ENCODE assay signal across 16 cellular contexts in the genomic region with DNA sequence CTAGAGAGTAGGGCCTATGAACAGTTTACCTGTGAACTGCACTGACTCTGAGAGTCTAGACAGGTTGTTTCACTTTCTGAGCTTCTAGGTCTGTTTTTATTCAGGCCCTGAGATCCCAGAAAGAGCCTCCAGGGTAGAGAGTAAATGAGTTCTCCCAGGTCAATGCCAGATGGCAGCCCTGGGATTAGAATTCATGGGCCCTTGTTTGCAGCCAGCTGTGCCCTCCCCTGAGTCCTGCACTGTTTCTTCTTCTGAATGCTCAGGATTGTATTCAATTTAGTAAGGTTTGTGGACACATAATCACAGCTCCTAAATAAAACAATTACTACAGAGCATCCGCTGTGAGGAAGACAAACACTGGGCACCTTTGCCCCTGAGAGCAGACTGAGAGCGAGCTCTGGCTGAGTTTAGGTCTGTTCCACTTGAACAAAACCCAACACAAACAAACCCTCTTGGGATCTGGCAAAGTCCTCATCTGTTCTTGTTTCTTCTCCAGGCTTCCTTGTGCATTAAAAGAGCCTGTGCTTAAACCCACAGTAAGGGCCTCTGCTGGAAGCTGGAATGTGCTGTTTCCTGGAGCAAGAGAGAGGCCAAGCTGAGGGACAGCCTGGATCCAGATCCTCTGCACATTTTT. TPM values are rescaled to one million over a fixed set of nuclear protein-coding genes. Genes with fewer than 3 reads are reported as not detected.
DNase-seq lines count a peak whose midpoint lies in the region; ATAC-seq and TF ChIP-seq lines count a peak whose summit lies in the region.
"Had no signal": no experiment of that assay in that cellular context is flagged by ENCODE, and none has a peak within 500 bp of the region (broad histone marks: within the 10 kb centered on the region; RNA-seq: fewer than 3 reads in every experiment).

No MANE protein-coding gene starts in this region.

- H3K9me3 ChIP-seq in fibroblast of lung (ENCODE audit: control insufficient read depth, insufficient read depth, low read depth, low read length): no peaks in the 10 kb centered on the region
- H3K9me3 ChIP-seq: heart left ventricle, right atrium auricular region, uterus had no signal

- peaks cover 1% of the 10 kb centered on the region for H4K20me1 ChIP-seq in fibroblast of lung (ENCODE audit: control insufficient read depth, extremely low read depth, insufficient read depth, low read length)

- no peak overlapping the region for H3K4me3 ChIP-seq in LNCaP clone FGC (ENCODE audit: low read depth, low read length)
- H3K4me3 ChIP-seq in fibroblast of lung (replicated peaks in 1 of 4; ENCODE audit: control extremely low read depth in 1 of 4, insufficient read depth in 1 of 4, low read depth in 3 of 4, low read length in 4 of 4): no peak overlapping the region
- H3K4me3 ChIP-seq: heart left ventricle, right atrium auricular region, uterus had no signal

- TF ChIP-seq CTCF in LNCaP clone FGC (IDR thresholded peaks at IDR 0.05; ENCODE audit: control insufficient read depth, extremely low read depth, insufficient read depth) (no peak), fibroblast of lung (conservative IDR thresholded peaks at IDR 0.05 in 1 of 2, IDR thresholded peaks at IDR 0.05 in 1 of 2; ENCODE audit: low read depth in 1 of 2, low read length in 2 of 2) (no peak)

- no peaks in the 10 kb centered on the region for H3K79me2 ChIP-seq in fibroblast of lung (ENCODE audit: control insufficient read depth, insufficient read depth, low read length)

- DNase-seq in LNCaP clone FGC (ENCODE audit: low read depth) (peak; percentile 93), NCI-H82 treated with DMSO at 0.1 percent for 48 hours (lab: John Stamatoyannopoulos, UW; ENCODE audit: unreplicated experiment) (peak; percentile 29), fibroblast of lung (ENCODE audit: low read depth in 2 of 2) (peak; percentile 25 to 71), smooth muscle cell of the brain vasculature (ENCODE audit: low read depth, low spot score) (peak; percentile 88), NCI-H1436 (lab: John Stamatoyannopoulos, UW) (no peak)
- no peak for DNase-seq in activated effector memory CD4-positive, alpha-beta T cell treated with anti-CD3 and anti-CD28 coated beads, Interleukin-2, amount 50 U/mL, for 16 hours
- DNase-seq: activated effector memory CD4-positive, alpha-beta T cell treated with Interleukin-2 at 50 U/mL for 16 hours; CD4-positive, alpha-beta T cell; heart left ventricle; kidney glomerular epithelial cell; naive B cell; NCI-H1105 treated with DMSO at 0.1 percent for 48 hours; uterus had no signal

- H3K9ac ChIP-seq in fibroblast of lung (ENCODE audit: insufficient read depth, low read length): no peak overlapping the region

- H3K4me1 ChIP-seq in fibroblast of lung (ENCODE audit: control insufficient read depth, extremely low read depth, insufficient read depth, low read length): no peaks in the 10 kb centered on the region

- no peak overlapping the region for H3K4me2 ChIP-seq in fibroblast of lung (ENCODE audit: extremely low read depth, insufficient read depth, low read length)

- no peaks in the 10 kb centered on the region for H3K36me3 ChIP-seq in fibroblast of lung (ENCODE audit: control insufficient read depth, insufficient read depth, low read length)
- H3K36me3 ChIP-seq: right atrium auricular region, uterus had no signal

- H2AFZ ChIP-seq in fibroblast of lung (ENCODE audit: low read length): no peak overlapping the region

- H3K27ac ChIP-seq in fibroblast of lung (ENCODE audit: insufficient read depth, low read length): no peak overlapping the region
- H3K27ac ChIP-seq: heart left ventricle, right atrium auricular region, uterus had no signal

- H3K27me3 ChIP-seq in fibroblast of lung (ENCODE audit: control insufficient read depth, insufficient read depth, low read length): no peaks in the 10 kb centered on the region
- H3K27me3 ChIP-seq: heart left ventricle, right atrium auricular region, uterus had no signal

- ATAC-seq in HG02678 (IDR thresholded peaks at IDR 0.05; ENCODE audit: unreplicated experiment): no peak
- ATAC-seq: heart left ventricle had no signal

RNA-seq across cellular contexts. Expression of a gene that starts 29.9 kb away (rescaled TPM):
- 3.3 and 5.3 TPM in 2 replicates for total RNA-seq in fibroblast of lung
- 7.3 and 8.8 TPM in 2 replicates for polyA plus RNA-seq in fibroblast of lung
- 9.4 and 10.5 TPM in 2 replicates for polyA plus RNA-seq in fibroblast of lung (2012)
- 16.8 and 19.6 TPM in 2 replicates for polyA minus RNA-seq in fibroblast of lung (ENCODE audit: low replicate concordance)

RNA-seq across cellular contexts. Expression of a gene that starts 30.2 kb away (rescaled TPM):
- not detected in 2 replicates for total RNA-seq in fibroblast of lung
- polyA plus RNA-seq in fibroblast of lung: not detected in 2 replicates
- not detected in 2 replicates for polyA plus RNA-seq in fibroblast of lung (2012)
- not detected in 2 replicates for polyA minus RNA-seq in fibroblast of lung (ENCODE audit: low replicate concordance)
- total RNA-seq: CD4-positive, alpha-beta T cell; right atrium auricular region had no signal
- polyA plus RNA-seq: IgD-negative memory B cell had no signal

RNA-seq across cellular contexts. Expression of a gene that starts 51.7 kb away (rescaled TPM):
- 0.26 and 0.83 TPM in 2 replicates for total RNA-seq in fibroblast of lung
- polyA plus RNA-seq in fibroblast of lung: 0.34 and 0.38 TPM in 2 replicates
- 0.96 and 1.1 TPM in 2 replicates for polyA plus RNA-seq in fibroblast of lung (2012)
- polyA minus RNA-seq in fibroblast of lung (ENCODE audit: low replicate concordance): 1.0 and 1.6 TPM in 2 replicates

Comparison
In these comparisons a context has a peak if more than half of its experiments do, and no peak if none do; other contexts are left out.
1. DNase-seq: peak in LNCaP clone FGC (single experiment), NCI-H82 treated with DMSO at 0.1 percent for 48 hours (single experiment), fibroblast of lung (2 of 2) and smooth muscle cell of the brain vasculature (single experiment); none in NCI-H1436 (single experiment) and activated effector memory CD4-positive, alpha-beta T cell treated with anti-CD3 and anti-CD28 coated beads, Interleukin-2, amount 50 U/mL, for 16 hours (single experiment).